In the genomic region with DNA sequence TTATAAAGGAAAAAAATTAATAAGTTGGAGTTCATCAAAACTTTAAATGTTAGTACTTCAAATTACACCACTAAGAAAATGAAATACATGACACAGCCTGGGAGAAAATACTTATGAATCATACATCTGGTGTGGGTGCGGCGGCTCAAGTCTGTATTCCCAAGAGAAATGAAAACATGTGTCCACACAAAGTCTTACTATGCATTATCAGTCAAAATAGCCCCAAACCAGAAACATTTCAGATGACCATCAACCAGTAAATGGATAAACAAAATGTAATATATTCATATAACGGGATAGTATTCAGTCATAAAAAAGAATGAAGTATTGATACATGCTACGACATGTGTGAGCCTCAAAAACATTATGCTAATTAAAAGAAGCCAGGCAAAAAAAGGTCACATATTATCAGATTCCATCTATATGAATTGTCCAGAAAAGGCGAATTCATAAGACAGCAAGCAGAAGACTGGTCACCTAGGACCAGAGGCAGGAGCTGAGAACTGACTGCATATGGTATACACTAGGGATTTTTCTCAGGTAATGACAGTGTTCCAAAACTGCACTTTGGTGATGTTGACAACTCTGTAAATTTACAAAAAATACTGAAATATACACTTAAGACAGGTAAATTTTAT, we compare ENCODE assay signal across 11 cellular contexts. TPM values are rescaled to one million over a fixed set of nuclear protein-coding genes. Genes with fewer than 3 reads are reported as not detected.
A peak's percentile ranks its signal among the peaks of the same experiment; 100 is the strongest.
DNase-seq lines count a peak whose midpoint lies in the region; TF ChIP-seq lines count a peak whose summit lies in the region.
"Had no signal": no experiment of that assay in that cellular context is flagged by ENCODE, and none has a peak within 500 bp of the region (broad histone marks: within the 10 kb centered on the region; RNA-seq: fewer than 3 reads in every experiment).

No MANE protein-coding gene starts in this region.

- peaks cover 29% of the 10 kb centered on the region for H3K4me1 ChIP-seq in skeletal muscle satellite cell (ENCODE audit: control insufficient read depth, insufficient read depth, low read length)

- H3K27ac ChIP-seq in RWPE1 = peak overlapping the region; percentile 89

- peak overlapping the region; percentile 13 for H3K4me2 ChIP-seq in skeletal muscle satellite cell (ENCODE audit: low read length)

- no peaks in the 10 kb centered on the region for H3K9me3 ChIP-seq in skeletal muscle satellite cell (replicated peaks; ENCODE audit: low read length)

- TF ChIP-seq CTCF in RWPE1 (conservative IDR thresholded peaks at IDR 0.05; ENCODE audit: low read depth) = no peak

- no peaks in the 10 kb centered on the region for H3K27me3 ChIP-seq in skeletal muscle satellite cell (ENCODE audit: control insufficient read depth, insufficient read depth, low read length)

- peak; percentile 67 for DNase-seq in HCEC 1CT
- peak; percentile 60 for DNase-seq in RWPE1 (ENCODE audit: low spot score)
- DNase-seq in fibroblast of gingiva (ENCODE audit: low read depth) = peak; percentile 75
- no peak for DNase-seq in DMS114 treated with DMSO at 0.1 percent for 48 hours (lab: John Stamatoyannopoulos, UW; ENCODE audit: unreplicated experiment)
- no peak for DNase-seq in activated CD4-positive, alpha-beta T cell treated with anti-CD3 and anti-CD28 coated beads, Interleukin-2, amount 50 U/mL, for 4 hours
- DNase-seq in NCI-H524 (lab: John Stamatoyannopoulos, UW) = no peak
- DNase-seq: activated effector memory CD4-positive, alpha-beta T cell treated with Interleukin-2 at 50 U/mL for 16 hours; MV-4-11; naive thymus-derived CD4-positive, alpha-beta T cell had no signal

- H3K36me3 ChIP-seq in skeletal muscle satellite cell (ENCODE audit: insufficient read depth, low read length) = no peaks in the 10 kb centered on the region

- H3K9ac ChIP-seq in skeletal muscle satellite cell (ENCODE audit: low read depth, low read length) = no peak overlapping the region

- POLR2A ChIA-PET in RWPE1 (lab: Yijun Ruan, JAX; ENCODE audit: low non-redundant PET) = no interaction called here

- no peak overlapping the region for H3K4me3 ChIP-seq in skeletal muscle satellite cell (ENCODE audit: low read length)

- CTCF ChIA-PET in RWPE1 (lab: Yijun Ruan, JAX) = interaction anchor here (0.7 kb wide), 1 partner anchor 185 kb away, joined by 6 read pairs; no protein-coding TSS in a partner anchor

RNA-seq across cellular contexts. Expression of a gene that starts 5.3 kb away (rescaled TPM):
- total RNA-seq in skeletal muscle satellite cell (2012; rRNA removed) = 28.4 and 32.5 TPM in 2 replicates

RNA-seq across cellular contexts. Expression of a gene that starts 27.1 kb away (rescaled TPM):
- not detected in 2 replicates for total RNA-seq in skeletal muscle satellite cell (2012; rRNA removed)
- total RNA-seq: epithelial cell of proximal tubule; naive thymus-derived CD4-positive, alpha-beta T cell had no signal

RNA-seq across cellular contexts. Expression of a gene that starts 37.2 kb away (rescaled TPM):
- total RNA-seq in skeletal muscle satellite cell (2012; rRNA removed) = not detected in 2 replicates
- total RNA-seq: epithelial cell of proximal tubule; naive thymus-derived CD4-positive, alpha-beta T cell had no signal

RNA-seq across cellular contexts. Expression of a gene that starts 58.6 kb away (rescaled TPM):
- total RNA-seq in skeletal muscle satellite cell (2012; rRNA removed) = 29.4 and 38.0 TPM in 2 replicates

Comparison
In these comparisons a context has a peak if more than half of its experiments do, and no peak if none do; other contexts are left out.
1. DNase-seq: peak in HCEC 1CT (single experiment), RWPE1 (single experiment) and fibroblast of gingiva (single experiment); none in DMS114 treated with DMSO at 0.1 percent for 48 hours (single experiment), activated CD4-positive, alpha-beta T cell treated with anti-CD3 and anti-CD28 coated beads, Interleukin-2, amount 50 U/mL, for 4 hours (0 of 2) and NCI-H524 (0 of 2).